Comparison of ENCODE assay signal across 8 cellular contexts in the genomic region with DNA sequence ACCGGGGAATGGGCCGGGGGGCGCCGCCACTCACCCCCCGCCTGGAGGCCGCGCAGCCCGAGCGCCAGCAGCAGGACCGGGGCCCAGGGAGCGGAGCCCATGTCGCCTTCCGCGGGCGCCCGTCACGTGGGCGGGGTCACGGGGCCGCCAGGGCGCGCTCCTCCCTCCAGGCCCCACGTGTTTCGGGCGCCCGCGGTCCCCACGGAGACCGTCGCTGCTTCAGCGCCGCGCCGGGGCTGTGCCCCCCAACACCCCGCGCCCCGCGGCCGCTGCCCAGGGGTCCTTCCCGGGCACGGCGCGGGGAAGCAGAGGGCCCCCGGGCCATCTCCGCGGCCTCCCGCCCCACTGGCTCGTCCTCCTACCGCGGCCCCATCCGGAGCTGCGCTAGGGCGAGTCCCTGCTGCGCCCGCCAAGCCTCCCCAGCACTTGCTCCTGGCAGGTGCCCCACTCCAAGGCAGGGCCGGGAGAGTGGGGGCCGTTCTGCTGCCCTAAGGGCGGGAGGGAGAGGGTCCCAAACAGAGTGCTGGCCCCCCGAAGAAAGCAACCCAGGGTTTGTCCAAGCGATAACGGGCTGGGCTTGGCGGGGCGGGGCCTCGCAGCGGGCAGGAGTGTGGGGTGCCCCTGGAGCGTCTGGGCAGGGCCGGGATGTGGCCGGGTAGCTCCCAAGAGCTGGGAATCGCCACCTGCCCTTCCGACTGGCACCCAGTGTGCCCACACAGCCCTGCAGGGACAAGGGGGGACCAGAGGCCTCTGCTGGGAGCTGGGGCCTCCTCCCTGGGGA. TPM values are rescaled to one million over a fixed set of nuclear protein-coding genes. Genes with fewer than 3 reads are reported as not detected.
DNase-seq lines count a peak whose midpoint lies in the region; ATAC-seq and TF ChIP-seq lines count a peak whose summit lies in the region.

A gene (minus strand): TSS at position 121 of the 781 bp plus-strand sequence. CDS start 20 bp downstream, at position 101.

- H3K9me3 ChIP-seq in CD4-positive, CD25-positive, alpha-beta regulatory T cell (ENCODE audit: control insufficient read depth in 2 of 2, low read length in 2 of 2): no peaks in the 10 kb centered on the region
- H3K9me3 ChIP-seq in adrenal gland (replicated peaks in 1 of 3): no peaks in the 10 kb centered on the region
- H3K9me3 ChIP-seq in right atrium auricular region: no peaks in the 10 kb centered on the region
- H3K9me3 ChIP-seq in vagina: no peaks in the 10 kb centered on the region

- no peaks in the 10 kb centered on the region for H3K9me3 Mint-ChIP-seq in CD4-positive, CD25-positive, alpha-beta regulatory T cell
- H3K9me3 Mint-ChIP-seq in T-cell: no peaks in the 10 kb centered on the region

- TF ChIP-seq POLR2A in adrenal gland (IDR thresholded peaks at IDR 0.05): peak in 1 of 2 donors; percentile 58
- TF ChIP-seq POLR2A in vagina (IDR thresholded peaks at IDR 0.05): peak in 1 of 2 donors; percentile 16

- H3K4me3 Mint-ChIP-seq in CD4-positive, CD25-positive, alpha-beta regulatory T cell: peak within 1 kb of the TSS; percentile 44 to 88 (median 80)
- H3K4me3 Mint-ChIP-seq in T-cell: peak within 1 kb of the TSS; percentile 68 to 78 (median 71)

- 0 to 12% (median 4%) methylated on average over 6 to 70 of the region's 70 CpGs for WGBS in adrenal gland, 4 donors

- no peaks in the 10 kb centered on the region for H3K27me3 Mint-ChIP-seq in CD4-positive, CD25-positive, alpha-beta regulatory T cell
- H3K27me3 Mint-ChIP-seq in T-cell: no peaks in the 10 kb centered on the region

- peaks cover 0 to 15% (median 5%) of the 10 kb centered on the region in 4 donors for H3K4me1 Mint-ChIP-seq in CD4-positive, CD25-positive, alpha-beta regulatory T cell
- peaks cover 5 to 13% (median 5%) of the 10 kb centered on the region in 3 donors for H3K4me1 Mint-ChIP-seq in T-cell

- TF ChIP-seq CTCF in adrenal gland (IDR thresholded peaks at IDR 0.05) (peak in 1 of 6 experiments; percentile 3), right atrium auricular region (IDR thresholded peaks at IDR 0.05) (peak in 1 of 2 donors; percentile 6), vagina (IDR thresholded peaks at IDR 0.05) (no peak)

- no peaks in the 10 kb centered on the region for H3K27me3 ChIP-seq in CD4-positive, CD25-positive, alpha-beta regulatory T cell (ENCODE audit: control insufficient read depth, insufficient read depth, low read length)
- no peaks in the 10 kb centered on the region for H3K27me3 ChIP-seq in adrenal gland
- H3K27me3 ChIP-seq in right atrium auricular region: no peaks in the 10 kb centered on the region
- no peaks in the 10 kb centered on the region for H3K27me3 ChIP-seq in vagina

- intact Hi-C loops in adrenal gland (cut with DNase I): loop anchor here (5.0 kb wide), 1 partner anchor 112 kb away; a partner anchor contains a TSS
- intact Hi-C loops in vagina (cut with DNase I): no loop called here

- no peaks in the 10 kb centered on the region for H3K36me3 ChIP-seq in CD4-positive, CD25-positive, alpha-beta regulatory T cell (ENCODE audit: control insufficient read depth, insufficient read depth, low read length)
- H3K36me3 ChIP-seq in adrenal gland (replicated peaks in 1 of 2): peaks cover 0 to 27% of the 10 kb centered on the region in 2 donors
- peaks cover 23% of the 10 kb centered on the region for H3K36me3 ChIP-seq in right atrium auricular region
- H3K36me3 ChIP-seq in vagina: peaks cover 0 to 29% of the 10 kb centered on the region in 2 donors

- H3K4me1 ChIP-seq in CD4-positive, CD25-positive, alpha-beta regulatory T cell (ENCODE audit: control insufficient read depth, insufficient read depth, low read length, poor library complexity, severe bottlenecking): peaks cover 15% of the 10 kb centered on the region
- peaks cover 5 to 11% of the 10 kb centered on the region in 2 donors for H3K4me1 ChIP-seq in adrenal gland (replicated peaks in 1 of 2)
- peaks cover 0 to 42% of the 10 kb centered on the region in 2 donors for H3K4me1 ChIP-seq in right atrium auricular region
- peaks cover 16% of the 10 kb centered on the region for H3K4me1 ChIP-seq in vagina

- H3K4me3 ChIP-seq in CD4-positive, CD25-positive, alpha-beta regulatory T cell (ENCODE audit: low read depth, low read length): no peak within 1 kb of the TSS
- H3K4me3 ChIP-seq in adrenal gland: peak within 1 kb of the TSS in 3 of 4 donors; percentile 56 to 91 (median 61)
- peak within 1 kb of the TSS; percentile 88 to 91 for H3K4me3 ChIP-seq in right atrium auricular region
- peak within 1 kb of the TSS; percentile 79 to 86 for H3K4me3 ChIP-seq in vagina

- H3K27ac ChIP-seq in CD4-positive, CD25-positive, alpha-beta regulatory T cell (ENCODE audit: insufficient read depth, low read length, poor library complexity, severe bottlenecking): peak within 1 kb of the TSS; percentile 72
- H3K27ac ChIP-seq in adrenal gland: peak within 1 kb of the TSS in 2 of 5 donors; percentile 22 to 35
- H3K27ac ChIP-seq in right atrium auricular region: peak within 1 kb of the TSS; percentile 82 to 97
- peak within 1 kb of the TSS; percentile 46 for H3K27ac ChIP-seq in vagina

- peak; percentile 91 to 92 for ATAC-seq in CD4-positive, CD25-positive, alpha-beta regulatory T cell (ENCODE audit: low read depth in 2 of 2)
- ATAC-seq in GM19438 (IDR thresholded peaks at IDR 0.05; ENCODE audit: low read depth, unreplicated experiment) (peak; percentile 62), T-cell (replicated peaks in 1 of 4) (peak; percentile 93 to 95 (median 94))

- H3K27ac Mint-ChIP-seq in CD4-positive, CD25-positive, alpha-beta regulatory T cell: no peak within 1 kb of the TSS
- H3K27ac Mint-ChIP-seq in T-cell: peak within 1 kb of the TSS in 1 of 2 donors; percentile 68

- H3K36me3 Mint-ChIP-seq in CD4-positive, CD25-positive, alpha-beta regulatory T cell: no peaks in the 10 kb centered on the region
- H3K36me3 Mint-ChIP-seq in T-cell: peaks cover 3% of the 10 kb centered on the region

- POLR2A ChIA-PET in T-cell (lab: Charles Lee): interaction anchor here in 1 of 2 donors (0.6 kb wide), 1 partner anchor 126 kb away, joined by 4 read pairs; a partner anchor contains a TSS

- CTCF ChIA-PET in T-cell (lab: Charles Lee): interaction anchor here (0.5 to 0.8 kb wide), 2 partner anchors 19 to 462 kb away, joined by 3 read pairs; no protein-coding TSS in a partner anchor

- DNase-seq in CD4-positive, CD25-positive, alpha-beta regulatory T cell: peak; percentile 77 to 84 (median 83)
- DNase-seq in HuH-7.5 (ENCODE audit: low spot score): peak; percentile 93
- peak; percentile 43 to 82 (median 70) for DNase-seq in T-cell
- peak; percentile 59 to 80 (median 75) for DNase-seq in adrenal gland
- peak; percentile 70 for DNase-seq in right atrium auricular region (ENCODE audit: low spot score)
- peak; percentile 62 for DNase-seq in retina
- DNase-seq in vagina (ENCODE audit: extremely low spot score in 2 of 2): no peak

RNA-seq across cellular contexts. Expression of the gene that starts here (rescaled TPM):
- total RNA-seq in CD4-positive, CD25-positive, alpha-beta regulatory T cell: 343 TPM
- 100 to 1,000 TPM; 119 to 164 (median 153) TPM for polyA plus RNA-seq in CD4-positive, CD25-positive, alpha-beta regulatory T cell
- 100 to 1,000 TPM; 246 to 469 (median 425) TPM for total RNA-seq in T-cell
- total RNA-seq in adrenal gland: 100 to 1,000 TPM; 206 to 387 (median 237) TPM
- polyA plus RNA-seq in adrenal gland: 1,000 to 10,000 TPM in 2 of 3 donors, 10 to 100 TPM in 1; 52.6 to 1,938 (median 1,109) TPM
- 100 to 1,000 TPM; 165 to 188 TPM for total RNA-seq in right atrium auricular region
- total RNA-seq in vagina: 152 TPM

Comparison
In these comparisons a context has a peak if more than half of its experiments do, and no peak if none do; other contexts are left out.
1. DNase-seq: peak in CD4-positive, CD25-positive, alpha-beta regulatory T cell (3 of 3), HuH-7.5 (single experiment), T-cell (34 of 34), adrenal gland (7 of 7), right atrium auricular region (single experiment) and retina (single experiment); none in vagina (0 of 2).
2. Peak in every context shown above with its lines, with median percentiles within 50 percentile points of each other: ATAC-seq.